27 cellular contexts compared by ENCODE assay signal in the genomic region with DNA sequence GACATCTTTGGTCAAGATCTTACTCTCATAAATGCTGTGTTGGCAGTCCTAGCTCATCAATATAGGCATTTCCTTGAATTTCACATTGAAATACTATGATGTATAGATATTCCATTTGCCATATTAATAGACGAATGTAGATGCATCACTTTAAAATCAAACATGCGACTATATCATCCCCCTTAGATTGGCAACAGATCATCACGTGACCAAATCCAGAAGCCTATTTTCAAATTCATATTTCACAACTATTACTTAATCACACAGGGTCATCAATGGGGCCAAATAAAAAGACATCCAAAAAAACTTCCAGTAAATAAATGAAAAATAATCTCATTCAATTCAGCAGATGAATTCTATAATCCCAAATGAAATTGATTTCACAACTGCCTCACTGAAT. TPM values are rescaled to one million over a fixed set of nuclear protein-coding genes. Genes with fewer than 3 reads are reported as not detected.
"Had no signal": no experiment of that assay in that cellular context is flagged by ENCODE, and none has a peak within 500 bp of the region (broad histone marks: within the 10 kb centered on the region; RNA-seq: fewer than 3 reads in every experiment).

No MANE protein-coding gene starts in this region.

- H3K27me3 ChIP-seq: dorsolateral prefrontal cortex, gastrocnemius medialis, heart left ventricle, hepatocyte, pancreas, stomach, testis, tibial nerve, upper lobe of right lung, uterus had no signal

- H3K79me2 ChIP-seq: hepatocyte had no signal

- FAIRE-seq: colon, kidney had no signal

- ATAC-seq: gastrocnemius medialis; heart left ventricle; left lobe of liver; natural killer cell; pancreas; sciatic nerve; stimulated activated effector memory CD8-positive, alpha-beta T cell treated with anti-CD3 and anti-CD28 coated beads, Interleukin-12 subunit alpha, Interleukin-12 subunit beta, amount 100 ng/mL, for 72 hours; upper lobe of right lung had no signal

- H3K27ac ChIP-seq: gastrocnemius medialis, hepatocyte, stomach, testis, tibial nerve, upper lobe of right lung had no signal

- DNase-seq: dorsolateral prefrontal cortex; effector CD4-positive, alpha-beta T cell; foreskin fibroblast; gastrocnemius medialis; heart left ventricle; kidney; natural killer cell; occipital lobe; pancreas; stimulated activated CD4-positive, alpha-beta T cell treated with anti-CD3 and anti-CD28 coated beads, Interleukin-2, amount 100 ng/mL, for 24 hours; stimulated activated CD4-positive, alpha-beta T cell treated with anti-CD3 and anti-CD28 coated beads, Interleukin-4, amount 100 ng/mL, for 24 hours; stimulated activated naive CD4-positive, alpha-beta T cell treated with Interleukin-2 at 50 U/mL for 16 hours; stomach; substantia nigra; testis; upper lobe of right lung; uterus had no signal

- H3K9me3 ChIP-seq: gastrocnemius medialis, heart left ventricle, pancreas, stomach, testis, tibial nerve, upper lobe of right lung, uterus had no signal

- H3K36me3 ChIP-seq: gastrocnemius medialis, heart left ventricle, pancreas, stomach, tibial nerve, upper lobe of right lung, uterus had no signal

- H3K4me3 ChIP-seq: gastrocnemius medialis, heart left ventricle, hepatocyte, lung, pancreas, stomach, testis, tibial nerve, upper lobe of right lung, uterus had no signal

- H3K4me2 ChIP-seq: hepatocyte had no signal

- H2AFZ ChIP-seq: hepatocyte had no signal

- H3K4me1 ChIP-seq: gastrocnemius medialis, heart left ventricle, stomach, testis, upper lobe of right lung had no signal

RNA-seq across cellular contexts. Expression of a gene that starts 15.3 kb away (rescaled TPM):
- total RNA-seq: liver, mononuclear cell, natural killer cell, pulmonary artery endothelial cell had no signal
